8 cellular contexts compared by ENCODE assay signal in genomic region chr1:39047374-39048229, GRCh38. TPM values are rescaled to one million over a fixed set of nuclear protein-coding genes. Genes with fewer than 3 reads are reported as not detected.
A peak's percentile ranks its signal among the peaks of the same experiment; 100 is the strongest.
DNase-seq lines count a peak whose midpoint lies in the region; ATAC-seq and TF ChIP-seq lines count a peak whose summit lies in the region.

No MANE protein-coding gene starts in this region.

- peak overlapping the region in 1 of 5 donors; percentile 54 for H3K9ac ChIP-seq in subcutaneous abdominal adipose tissue (ENCODE audit: low read length in 5 of 5)

- no peaks in the 10 kb centered on the region for H3K9me3 Mint-ChIP-seq in activated CD8-positive, alpha-beta memory T cell treated with anti-CD3 and anti-CD28 coated beads, Interleukin-2, amount 10 ng/mL, durations not matched to agents 7 days and 5 days (ENCODE audit: low read depth)

- TF ChIP-seq CTCF in right atrium auricular region (IDR thresholded peaks at IDR 0.05): no peak

- H3K4me1 ChIP-seq in right atrium auricular region: peaks cover 0 to 18% of the 10 kb centered on the region in 2 donors
- peaks cover 0 to 21% (median 13%) of the 10 kb centered on the region in 5 donors for H3K4me1 ChIP-seq in subcutaneous abdominal adipose tissue (ENCODE audit: control insufficient read depth in 5 of 5, insufficient read depth in 5 of 5, low read length in 5 of 5)

- no peak overlapping the region for H3K4me3 Mint-ChIP-seq in activated CD8-positive, alpha-beta memory T cell treated with anti-CD3 and anti-CD28 coated beads, Interleukin-2, amount 10 ng/mL, durations not matched to agents 7 days and 5 days

- CTCF ChIA-PET in activated CD8-positive, alpha-beta memory T cell treated with anti-CD3 and anti-CD28 coated beads, Interleukin-2, amount 10 ng/mL, durations not matched to agents 7 days and 5 days (lab: Charles Lee): no interaction called here

- no peaks in the 10 kb centered on the region for H3K9me3 ChIP-seq in right atrium auricular region
- no peaks in the 10 kb centered on the region for H3K9me3 ChIP-seq in subcutaneous abdominal adipose tissue (ENCODE audit: control insufficient read depth in 5 of 5, low read length in 5 of 5)

- no peaks in the 10 kb centered on the region for H3K27me3 Mint-ChIP-seq in activated CD8-positive, alpha-beta memory T cell treated with anti-CD3 and anti-CD28 coated beads, Interleukin-2, amount 10 ng/mL, durations not matched to agents 7 days and 5 days

- no peak overlapping the region for H3K4me3 ChIP-seq in right atrium auricular region
- H3K4me3 ChIP-seq in subcutaneous abdominal adipose tissue (ENCODE audit: low read depth in 1 of 5, low read length in 5 of 5): no peak overlapping the region

- ATAC-seq in activated CD8-positive, alpha-beta memory T cell treated with anti-CD3 and anti-CD28 coated beads, Interleukin-2, amount 10 ng/mL, durations not matched to agents 7 days and 5 days: no peak
- no peak for ATAC-seq in GM18502 (IDR thresholded peaks at IDR 0.05; ENCODE audit: poor library complexity, unreplicated experiment)

- no peak overlapping the region for H3K27ac Mint-ChIP-seq in activated CD8-positive, alpha-beta memory T cell treated with anti-CD3 and anti-CD28 coated beads, Interleukin-2, amount 10 ng/mL, durations not matched to agents 7 days and 5 days

- H3K27me3 ChIP-seq in right atrium auricular region (no peaks in the 10 kb centered on the region), subcutaneous abdominal adipose tissue (ENCODE audit: control insufficient read depth in 5 of 5, insufficient read depth in 4 of 5, low read length in 5 of 5) (no peaks in the 10 kb centered on the region)

- H3K4me1 Mint-ChIP-seq in activated CD8-positive, alpha-beta memory T cell treated with anti-CD3 and anti-CD28 coated beads, Interleukin-2, amount 10 ng/mL, durations not matched to agents 7 days and 5 days: no peaks in the 10 kb centered on the region

- DNase-seq in GOT3 (lab: John Stamatoyannopoulos, UW) (peak; percentile 25), UCSD-AML1 (lab: John Stamatoyannopoulos, UW; ENCODE audit: unreplicated experiment) (peak; percentile 21), right atrium auricular region (ENCODE audit: low spot score) (peak; percentile 88), 8988T (no peak), NK-92 (lab: John Stamatoyannopoulos, UW; ENCODE audit: unreplicated experiment) (no peak)
- no peak for DNase-seq in activated CD8-positive, alpha-beta memory T cell treated with anti-CD3 and anti-CD28 coated beads, Interleukin-2, amount 10 ng/mL, durations not matched to agents 7 days and 5 days

- peaks cover 4% of the 10 kb centered on the region for H3K36me3 Mint-ChIP-seq in activated CD8-positive, alpha-beta memory T cell treated with anti-CD3 and anti-CD28 coated beads, Interleukin-2, amount 10 ng/mL, durations not matched to agents 7 days and 5 days

- H3K27ac ChIP-seq in right atrium auricular region: peak overlapping the region; percentile 76 to 87
- peak overlapping the region; percentile 83 for H3K27ac ChIP-seq in subcutaneous abdominal adipose tissue (ENCODE audit: low read depth, low read length)

- H3K36me3 ChIP-seq in right atrium auricular region (peaks cover 10% of the 10 kb centered on the region), subcutaneous abdominal adipose tissue (ENCODE audit: control insufficient read depth in 5 of 5, insufficient read depth in 5 of 5, low read length in 5 of 5) (peaks cover 2 to 30% (median 6%) of the 10 kb centered on the region in 5 donors)

RNA-seq across cellular contexts. Expression of gene NDUFS5, which starts 21.5 kb away (rescaled TPM):
- 1,000 to 10,000 TPM; 1,281 to 1,828 TPM for total RNA-seq in right atrium auricular region
- total RNA-seq in activated CD8-positive, alpha-beta memory T cell treated with anti-CD3 and anti-CD28 coated beads, Interleukin-2, amount 10 ng/mL, durations not matched to agents 7 days and 5 days: 100 to 1,000 TPM; 122 to 142 TPM

RNA-seq across cellular contexts. Expression of gene AKIRIN1, which starts 56.5 kb away (rescaled TPM):
- total RNA-seq in right atrium auricular region: 10 to 100 TPM; 44.8 to 46.4 TPM
- total RNA-seq in activated CD8-positive, alpha-beta memory T cell treated with anti-CD3 and anti-CD28 coated beads, Interleukin-2, amount 10 ng/mL, durations not matched to agents 7 days and 5 days: 10 to 100 TPM; 47.0 to 59.1 TPM

Comparison
In these comparisons a context has a peak if more than half of its experiments do, and no peak if none do; other contexts are left out.
1. DNase-seq: peak in GOT3 (single experiment), UCSD-AML1 (single experiment) and right atrium auricular region (single experiment); none in 8988T (single experiment), NK-92 (single experiment) and activated CD8-positive, alpha-beta memory T cell treated with anti-CD3 and anti-CD28 coated beads, Interleukin-2, amount 10 ng/mL, durations not matched to agents 7 days and 5 days (single experiment).
2. RNA of gene NDUFS5, which starts 21.5 kb away (total RNA-seq): 1,281 to 1,828 TPM in right atrium auricular region; 122 to 142 TPM in activated CD8-positive, alpha-beta memory T cell treated with anti-CD3 and anti-CD28 coated beads, Interleukin-2, amount 10 ng/mL, durations not matched to agents 7 days and 5 days; every median in the first group is over 4 times any median in the second.